Comparison of ENCODE assay signal across 19 cellular contexts in the genomic region with DNA sequence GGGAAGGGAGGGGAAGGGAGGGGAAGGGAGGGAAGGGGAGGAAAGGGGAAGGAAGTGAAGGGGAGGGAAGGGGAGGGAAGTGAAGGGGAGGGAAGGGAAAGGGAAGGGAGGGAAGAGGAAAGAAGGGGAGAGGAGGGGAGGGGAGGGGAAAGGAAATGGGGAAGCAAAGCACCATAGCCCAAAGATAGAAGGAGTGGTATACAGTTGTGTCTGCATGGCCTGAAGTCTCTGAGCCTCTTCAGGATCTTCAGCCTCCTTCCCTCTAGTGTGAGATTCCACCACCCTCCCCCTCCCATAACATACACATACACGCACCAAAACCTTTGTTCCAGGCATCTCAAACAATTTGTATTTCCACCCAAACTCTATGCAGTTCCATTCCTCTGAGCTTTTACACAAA.
DNase-seq lines count a peak whose midpoint lies in the region; ATAC-seq and TF ChIP-seq lines count a peak whose summit lies in the region.
"Had no signal": no experiment of that assay in that cellular context is flagged by ENCODE, and none has a peak within 500 bp of the region (broad histone marks: within the 10 kb centered on the region; RNA-seq: fewer than 3 reads in every experiment).

No MANE protein-coding gene starts in this region.

- TF ChIP-seq CTCF in OCI-LY7 (conservative IDR thresholded peaks at IDR 0.05; ENCODE audit: low read length) (no peak), liver (IDR thresholded peaks at IDR 0.05; ENCODE audit: low read depth, low read length, missing input control) (no peak)

- ATAC-seq in stimulated activated memory B cell treated with anti-CD40 and anti-IgM and Interleukin-4, amounts not matched to agents 10 μg/mL and 1 μg/mL and 100 μg/mL, for 72 hours, result no peak

- peak overlapping the region in 1 of 2 donors; percentile 26 for H3K9ac ChIP-seq in liver (ENCODE audit: low read depth in 1 of 2, low read length in 2 of 2)

- H3K36me3 Mint-ChIP-seq in activated naive CD4-positive, alpha-beta T cell treated with anti-CD3 and anti-CD28 coated beads, Interleukin-2, amount 10 ng/mL, durations not matched to agents 7 days and 5 days, result peaks cover 20% of the 10 kb centered on the region
- peaks cover 14% of the 10 kb centered on the region for H3K36me3 Mint-ChIP-seq in stimulated activated memory B cell treated with anti-CD40 and anti-IgM and Interleukin-4, amounts not matched to agents 10 μg/mL and 1 μg/mL and 100 μg/mL, for 72 hours

- no peaks in the 10 kb centered on the region for H3K36me3 ChIP-seq in OCI-LY7 (ENCODE audit: insufficient read depth, low read length)
- H3K36me3 ChIP-seq in liver (ENCODE audit: control insufficient read depth in 4 of 4, insufficient read depth in 3 of 4, low read depth in 1 of 4, low read length in 3 of 4), result no peaks in the 10 kb centered on the region
- H3K36me3 ChIP-seq in thymus (ENCODE audit: control insufficient read depth, insufficient read depth), result no peaks in the 10 kb centered on the region

- intact Hi-C loops in OCI-LY7 (cut with micrococcal nuclease; ENCODE audit: unreplicated experiment), result loop anchor here (5.0 kb wide), 1 partner anchor 135 kb away; no protein-coding TSS in a partner anchor

- peak overlapping the region; percentile 27; the same call in 1 of the 2 replicates for H3K4me2 ChIP-seq in OCI-LY7 (ENCODE audit: low read length)

- H3K9me3 Mint-ChIP-seq in activated naive CD4-positive, alpha-beta T cell treated with anti-CD3 and anti-CD28 coated beads, Interleukin-2, amount 10 ng/mL, durations not matched to agents 7 days and 5 days, result peaks cover 10% of the 10 kb centered on the region
- peaks cover 3% of the 10 kb centered on the region for H3K9me3 Mint-ChIP-seq in stimulated activated memory B cell treated with anti-CD40 and anti-IgM and Interleukin-4, amounts not matched to agents 10 μg/mL and 1 μg/mL and 100 μg/mL, for 72 hours

- H3K4me1 ChIP-seq in OCI-LY7 (ENCODE audit: insufficient read depth, low read length, poor library complexity, severe bottlenecking) (peaks cover 87% of the 10 kb centered on the region), liver (ENCODE audit: control insufficient read depth in 4 of 4, insufficient read depth in 4 of 4, low read length in 3 of 4) (peaks cover 13 to 38% (median 21%) of the 10 kb centered on the region in 4 donors), thymus (ENCODE audit: control insufficient read depth, insufficient read depth, low read length) (peaks cover 62% of the 10 kb centered on the region)

- peak overlapping the region; percentile 12 for H3K27ac Mint-ChIP-seq in activated naive CD4-positive, alpha-beta T cell treated with anti-CD3 and anti-CD28 coated beads, Interleukin-2, amount 10 ng/mL, durations not matched to agents 7 days and 5 days
- H3K27ac Mint-ChIP-seq in stimulated activated memory B cell treated with anti-CD40 and anti-IgM and Interleukin-4, amounts not matched to agents 10 μg/mL and 1 μg/mL and 100 μg/mL, for 72 hours, result no peak overlapping the region
- H3K27ac Mint-ChIP-seq: IgD-negative memory B cell had no signal

- peak overlapping the region; percentile 97; the same call in 1 of the 2 replicates for H2AFZ ChIP-seq in OCI-LY7 (ENCODE audit: low read length)

- H3K79me2 ChIP-seq in OCI-LY7 (ENCODE audit: insufficient read depth, low read depth, low read length), result no peaks in the 10 kb centered on the region

- no peak overlapping the region for H3K4me3 Mint-ChIP-seq in activated naive CD4-positive, alpha-beta T cell treated with anti-CD3 and anti-CD28 coated beads, Interleukin-2, amount 10 ng/mL, durations not matched to agents 7 days and 5 days
- H3K4me3 Mint-ChIP-seq in stimulated activated memory B cell treated with anti-CD40 and anti-IgM and Interleukin-4, amounts not matched to agents 10 μg/mL and 1 μg/mL and 100 μg/mL, for 72 hours, result no peak overlapping the region
- H3K4me3 Mint-ChIP-seq: IgD-negative memory B cell had no signal

- no peaks in the 10 kb centered on the region for H3K9me3 ChIP-seq in OCI-LY7 (ENCODE audit: low read length)
- H3K9me3 ChIP-seq in liver (ENCODE audit: control insufficient read depth in 4 of 4, low read length in 3 of 4), result no peaks in the 10 kb centered on the region
- H3K9me3 ChIP-seq in thymus (ENCODE audit: control insufficient read depth), result no peaks in the 10 kb centered on the region

- H3K4me1 Mint-ChIP-seq in activated naive CD4-positive, alpha-beta T cell treated with anti-CD3 and anti-CD28 coated beads, Interleukin-2, amount 10 ng/mL, durations not matched to agents 7 days and 5 days, result peaks cover 46% of the 10 kb centered on the region
- H3K4me1 Mint-ChIP-seq in stimulated activated memory B cell treated with anti-CD40 and anti-IgM and Interleukin-4, amounts not matched to agents 10 μg/mL and 1 μg/mL and 100 μg/mL, for 72 hours, result peaks cover 25% of the 10 kb centered on the region

- CTCF ChIA-PET in activated naive CD4-positive, alpha-beta T cell treated with anti-CD3 and anti-CD28 coated beads, Interleukin-2, amount 10 ng/mL, durations not matched to agents 7 days and 5 days (lab: Charles Lee), result interaction anchor here (1.2 kb wide), 1 partner anchor 10 kb away, joined by 4 read pairs; no protein-coding TSS in a partner anchor
- CTCF ChIA-PET in OCI-LY7 (lab: Charles Lee; ENCODE audit: unreplicated experiment), result no interaction called here

- H4K20me1 ChIP-seq in OCI-LY7 (ENCODE audit: insufficient read depth, low read length), result no peaks in the 10 kb centered on the region

- WGBS in liver, result 97% methylated on average over 1 of the region's 1 CpG
- 86% methylated on average over 1 of the region's 1 CpG for WGBS in thymus

- no peaks in the 10 kb centered on the region for H3K9me2 ChIP-seq in OCI-LY7 (ENCODE audit: insufficient read depth, low read length)

- TF ChIP-seq RAD21 in liver (IDR thresholded peaks at IDR 0.05), result no peak

- no peaks in the 10 kb centered on the region for H3K27me3 ChIP-seq in liver (ENCODE audit: control insufficient read depth in 4 of 4, insufficient read depth in 4 of 4, low read length in 3 of 4)
- H3K27me3 ChIP-seq in thymus (ENCODE audit: control insufficient read depth, insufficient read depth), result no peaks in the 10 kb centered on the region

- POLR2A ChIA-PET in OCI-LY7 (lab: Charles Lee), result interaction anchor here (0.6 kb wide), 1 partner anchor 50 kb away, joined by 3 read pairs; no protein-coding TSS in a partner anchor

- H3K27me3 Mint-ChIP-seq in activated naive CD4-positive, alpha-beta T cell treated with anti-CD3 and anti-CD28 coated beads, Interleukin-2, amount 10 ng/mL, durations not matched to agents 7 days and 5 days, result peaks cover 19% of the 10 kb centered on the region
- peaks cover 39% of the 10 kb centered on the region for H3K27me3 Mint-ChIP-seq in stimulated activated memory B cell treated with anti-CD40 and anti-IgM and Interleukin-4, amounts not matched to agents 10 μg/mL and 1 μg/mL and 100 μg/mL, for 72 hours

- H3K4me3 ChIP-seq in OCI-LY7 (ENCODE audit: low read depth, low read length, poor library complexity, severe bottlenecking), result peak overlapping the region; percentile 3
- H3K4me3 ChIP-seq in liver (ENCODE audit: low read depth in 1 of 3, low read length in 3 of 3), result no peak overlapping the region
- H3K4me3 ChIP-seq in thymus (ENCODE audit: low read length), result no peak overlapping the region
- H3K4me3 ChIP-seq: SK-N-MC had no signal

- H3K27ac ChIP-seq in OCI-LY7 (ENCODE audit: low read depth, low read length, poor library complexity, severe bottlenecking) (peak overlapping the region; percentile 34), liver (ENCODE audit: low read depth in 1 of 2, low read length in 2 of 2) (peak overlapping the region; percentile 25 to 78), thymus (ENCODE audit: low read depth) (peak overlapping the region; percentile 69)
- H3K27ac ChIP-seq: 22Rv1, SK-N-MC had no signal

- no peak for DNase-seq in activated naive CD4-positive, alpha-beta T cell treated with anti-CD3 and anti-CD28 coated beads, Interleukin-2, amount 10 ng/mL, durations not matched to agents 7 days and 5 days
- no peak for DNase-seq in activated naive CD4-positive, alpha-beta T cell treated with Interleukin-2 at 50 U/mL for 16 hours
- DNase-seq in OCI-LY7 (ENCODE audit: low spot score) (no peak), NCI-H510A treated with DMSO at 0.1 percent for 48 hours (lab: John Stamatoyannopoulos, UW) (no peak)
- DNase-seq in activated CD4-positive, CD25-positive, alpha-beta regulatory T cell treated with anti-CD3 and anti-CD28 coated beads, Interleukin-2, amount 50 U/mL, for 72 hours, result no peak
- DNase-seq: DMS79; Karpas-422; NCI-H1417 treated with DMSO at 0.1 percent for 48 hours; NCI-H1930; NCI-H748 treated with DMSO at 0.1 percent for 48 hours; NK-92 treated with Interleukin-12 subunit alpha and Interleukin-12 subunit beta, amount 100 ng/mL, for 24 hours; OCI-M1; SHP77 had no signal

- no TSS peak for BruUV-seq in OCI-LY7 (replicated peaks; lab: Mats Ljungman, UMichigan)

TF ChIP-seq in liver, 16 proteins besides CTCF, POLR2A, EP300 and RAD21 (continues in another document):
- TF ChIP-seq, protein P1, sequence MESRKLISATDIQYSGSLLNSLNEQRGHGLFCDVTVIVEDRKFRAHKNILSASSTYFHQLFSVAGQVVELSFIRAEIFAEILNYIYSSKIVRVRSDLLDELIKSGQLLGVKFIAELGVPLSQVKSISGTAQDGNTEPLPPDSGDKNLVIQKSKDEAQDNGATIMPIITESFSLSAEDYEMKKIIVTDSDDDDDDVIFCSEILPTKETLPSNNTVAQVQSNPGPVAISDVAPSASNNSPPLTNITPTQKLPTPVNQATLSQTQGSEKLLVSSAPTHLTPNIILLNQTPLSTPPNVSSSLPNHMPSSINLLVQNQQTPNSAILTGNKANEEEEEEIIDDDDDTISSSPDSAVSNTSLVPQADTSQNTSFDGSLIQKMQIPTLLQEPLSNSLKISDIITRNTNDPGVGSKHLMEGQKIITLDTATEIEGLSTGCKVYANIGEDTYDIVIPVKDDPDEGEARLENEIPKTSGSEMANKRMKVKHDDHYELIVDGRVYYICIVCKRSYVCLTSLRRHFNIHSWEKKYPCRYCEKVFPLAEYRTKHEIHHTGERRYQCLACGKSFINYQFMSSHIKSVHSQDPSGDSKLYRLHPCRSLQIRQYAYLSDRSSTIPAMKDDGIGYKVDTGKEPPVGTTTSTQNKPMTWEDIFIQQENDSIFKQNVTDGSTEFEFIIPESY (IDR thresholded peaks at IDR 0.05), result no peak
- no peak for TF ChIP-seq RXRA (IDR thresholded peaks at IDR 0.05)
